In the genomic region with DNA sequence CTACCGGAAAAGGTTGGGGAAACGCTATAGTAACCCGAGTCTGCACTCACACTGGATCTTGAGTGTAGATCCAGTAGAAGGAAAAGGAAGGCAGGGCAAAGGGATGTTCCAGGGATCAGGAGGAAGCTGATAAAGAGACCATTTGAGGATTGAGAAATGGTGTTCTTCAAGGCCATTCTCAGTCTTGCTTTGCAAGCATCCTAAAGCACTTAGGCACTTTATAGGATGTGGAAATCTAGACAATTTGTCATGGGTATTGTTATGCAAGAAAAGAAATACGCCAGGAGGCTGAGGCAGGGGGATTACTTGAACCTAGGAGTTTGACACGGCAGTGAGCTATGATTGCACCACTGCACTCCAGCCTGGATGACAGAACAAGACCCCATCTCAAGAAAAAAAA, we compare ENCODE assay signal across 2 cellular contexts.
TF ChIP-seq lines count a peak whose summit lies in the region.

No MANE protein-coding gene starts in this region.

TF ChIP-seq in liver, 16 proteins besides CTCF, POLR2A, EP300 and RAD21:
- TF ChIP-seq NR2F2 (IDR thresholded peaks at IDR 0.05) (peak; percentile 64), SP1 (IDR thresholded peaks at IDR 0.05) (no peak), GABPA (IDR thresholded peaks at IDR 0.05 in 1 of 2, conservative IDR thresholded peaks at IDR 0.05 in 1 of 2) (no peak), FOXA2 (IDR thresholded peaks at IDR 0.05) (no peak)

TF ChIP-seq in HepG2, 621 proteins besides CTCF, POLR2A, EP300 and RAD21:
- TF ChIP-seq NFRKB (IDR thresholded peaks at IDR 0.05) (no peak), DNMT3B (CRISPR knock-in tag; conservative IDR thresholded peaks at IDR 0.05) (no peak), ZBTB7A (CRISPR knock-in tag; IDR thresholded peaks at IDR 0.05) (no peak), CHD4 (IDR thresholded peaks at IDR 0.05; ENCODE audit: borderline replicate concordance, low read length) (no peak), CCDC6 (CRISPR knock-in tag; IDR thresholded peaks at IDR 0.05) (no peak), TAF1 (CRISPR knock-in tag; IDR thresholded peaks at IDR 0.05) (no peak), ZNF768 (CRISPR knock-in tag; IDR thresholded peaks at IDR 0.05) (no peak), ZNF12 (CRISPR knock-in tag; IDR thresholded peaks at IDR 0.05) (no peak), ZSCAN25 (CRISPR knock-in tag; IDR thresholded peaks at IDR 0.05) (no peak)
- TF ChIP-seq, protein P1, sequence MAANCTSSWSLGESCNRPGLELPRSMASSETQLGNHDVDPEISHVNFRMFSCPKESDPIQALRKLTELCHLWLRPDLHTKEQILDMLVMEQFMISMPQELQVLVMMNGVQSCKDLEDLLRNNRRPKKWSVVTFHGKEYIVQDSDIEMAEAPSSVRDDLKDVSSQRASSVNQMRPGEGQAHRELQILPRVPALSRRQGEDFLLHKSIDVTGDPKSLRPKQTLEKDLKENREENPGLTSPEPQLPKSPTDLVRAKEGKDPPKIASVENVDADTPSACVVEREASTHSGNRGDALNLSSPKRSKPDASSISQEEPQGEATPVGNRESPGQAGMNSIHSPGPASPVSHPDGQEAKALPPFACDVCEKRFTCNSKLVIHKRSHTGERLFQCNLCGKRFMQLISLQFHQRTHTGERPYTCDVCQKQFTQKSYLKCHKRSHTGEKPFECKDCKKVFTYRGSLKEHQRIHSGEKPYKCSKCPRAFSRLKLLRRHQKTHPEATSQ (CRISPR knock-in tag; IDR thresholded peaks at IDR 0.05; ENCODE audit: borderline replicate concordance), result no peak
